ENCODE assay signal across 10 cellular contexts in genomic region chr11:65183201-65183891, GRCh38. TPM values are rescaled to one million over a fixed set of nuclear protein-coding genes. Genes with fewer than 3 reads are reported as not detected.
DNase-seq lines count a peak whose midpoint lies in the region; TF ChIP-seq lines count a peak whose summit lies in the region.
"Had no signal": no experiment of that assay in that cellular context is flagged by ENCODE, and none has a peak within 500 bp of the region (broad histone marks: within the 10 kb centered on the region; RNA-seq: fewer than 3 reads in every experiment).

No MANE protein-coding gene starts in this region.

- H3K4me3 ChIP-seq in iPS-11a (ENCODE audit: low read depth, low read length) (peak overlapping the region; percentile 74), spleen (peak overlapping the region in 3 of 8 donors; percentile 92 to 98 (median 97))

- H3K36me3 ChIP-seq in spleen: peaks cover 0 to 54% (median 29%) of the 10 kb centered on the region in 6 donors

- H3K27ac Mint-ChIP-seq in activated CD4-positive, alpha-beta memory T cell treated with anti-CD3 and anti-CD28 coated beads for 36 hours: no peak overlapping the region

- peak overlapping the region; percentile 25 for H3K4me3 Mint-ChIP-seq in activated CD4-positive, alpha-beta memory T cell treated with anti-CD3 and anti-CD28 coated beads for 36 hours

- H3K27ac ChIP-seq in spleen: peak overlapping the region in 5 of 8 donors; percentile 88 to 96 (median 93)

- H3K27me3 ChIP-seq in spleen (replicated peaks in 1 of 7): no peaks in the 10 kb centered on the region

- WGBS in spleen, 5 donors: 82 to 90% (median 85%) methylated on average over 17 to 19 of the region's 19 CpGs

- POLR2A ChIA-PET in activated CD4-positive, alpha-beta memory T cell treated with anti-CD3 and anti-CD28 coated beads for 36 hours (lab: Charles Lee): interaction anchor here (0.6 to 2.7 kb wide), 3 partner anchors 48 to 89 kb away, joined by 3 to 7 read pairs (median 4); partner anchors contain the start of gene POLA2

- DNase-seq in NCI-H510A treated with DMSO at 0.1 percent for 48 hours (lab: John Stamatoyannopoulos, UW) (peak; percentile 10), NCI-H510A (lab: John Stamatoyannopoulos, UW) (no peak), spleen (no peak), OCI-M2 (lab: John Stamatoyannopoulos, UW; ENCODE audit: unreplicated experiment) (no peak), NCI-H82 (lab: John Stamatoyannopoulos, UW) (no peak)
- DNase-seq in activated CD4-positive, alpha-beta memory T cell treated with anti-CD3 and anti-CD28 coated beads for 36 hours: peak; percentile 6
- DNase-seq in stimulated activated CD4-positive, alpha-beta T cell treated with anti-CD3 and anti-CD28 coated beads, Interleukin-4, amount 100 ng/mL, for 4 hours: no peak

- H3K27me3 Mint-ChIP-seq in activated CD4-positive, alpha-beta memory T cell treated with anti-CD3 and anti-CD28 coated beads for 36 hours: no peaks in the 10 kb centered on the region

- no peaks in the 10 kb centered on the region for H3K9me3 Mint-ChIP-seq in activated CD4-positive, alpha-beta memory T cell treated with anti-CD3 and anti-CD28 coated beads for 36 hours

- H3K4me1 ChIP-seq in spleen: peaks cover 21 to 63% (median 36%) of the 10 kb centered on the region in 6 donors

- CTCF ChIA-PET in activated CD4-positive, alpha-beta memory T cell treated with anti-CD3 and anti-CD28 coated beads for 36 hours (lab: Charles Lee): interaction anchor here (0.6 to 3.6 kb wide), 2 partner anchors 47 to 337 kb away, joined by 3 to 18 read pairs; no protein-coding TSS in a partner anchor

- H3K4me1 Mint-ChIP-seq in activated CD4-positive, alpha-beta memory T cell treated with anti-CD3 and anti-CD28 coated beads for 36 hours (ENCODE audit: low read depth): peaks cover 20% of the 10 kb centered on the region

- peaks cover 11% of the 10 kb centered on the region for H3K36me3 Mint-ChIP-seq in activated CD4-positive, alpha-beta memory T cell treated with anti-CD3 and anti-CD28 coated beads for 36 hours

- TF ChIP-seq POLR2A in spleen (IDR thresholded peaks at IDR 0.05): no peak

- H3K9me3 ChIP-seq in spleen: no peaks in the 10 kb centered on the region

- intact Hi-C loops in activated CD4-positive, alpha-beta memory T cell treated with anti-CD3 and anti-CD28 coated beads for 36 hours (cut with micrococcal nuclease): no loop called here
- intact Hi-C loops in spleen (cut with DNase I; ENCODE audit: low total_unique reads): loop anchor here (5.0 kb wide), 1 partner anchor 66 kb away; the partner anchor contains the start of gene ZNHIT2

- no peak for TF ChIP-seq CTCF in spleen (IDR thresholded peaks at IDR 0.05 in 8 of 11, conservative IDR thresholded peaks at IDR 0.05 in 3 of 11)

RNA-seq across cellular contexts. Expression of gene CAPN1, which starts 1.6 kb away (rescaled TPM):
- 100 to 1,000 TPM; 111 to 116 TPM for total RNA-seq in activated CD4-positive, alpha-beta memory T cell treated with anti-CD3 and anti-CD28 coated beads for 36 hours
- 100 to 1,000 TPM; 135 to 203 (median 161) TPM for total RNA-seq in spleen
- polyA plus RNA-seq in spleen: 100 to 1,000 TPM in 1 of 3 donors, 10 to 100 TPM in 2; 61.6 to 111 (median 73.3) TPM

RNA-seq across cellular contexts. Expression of gene SPDYC, which starts 13.3 kb away (rescaled TPM):
- not detected for total RNA-seq in activated CD4-positive, alpha-beta memory T cell treated with anti-CD3 and anti-CD28 coated beads for 36 hours
- total RNA-seq in spleen: not detected
- polyA plus RNA-seq in spleen: under 1 TPM in 1 of 3 donors, not detected in 2; 0.11 TPM
- total RNA-seq: H4, SK-MEL-5 had no signal

RNA-seq across cellular contexts. Expression of gene SYVN1, which starts 49.0 kb away (rescaled TPM):
- total RNA-seq in activated CD4-positive, alpha-beta memory T cell treated with anti-CD3 and anti-CD28 coated beads for 36 hours: 10 to 100 TPM; 24.5 to 26.2 TPM
- 100 to 1,000 TPM in 5 of 7 donors, 10 to 100 TPM in 2; 90.9 to 152 (median 110) TPM for total RNA-seq in spleen
- polyA plus RNA-seq in spleen: 10 to 100 TPM; 35.1 to 62.8 (median 53.6) TPM

Comparison
In these comparisons a context has a peak if more than half of its experiments do, and no peak if none do; other contexts are left out.
1. DNase-seq: peak in NCI-H510A treated with DMSO at 0.1 percent for 48 hours (single experiment) and activated CD4-positive, alpha-beta memory T cell treated with anti-CD3 and anti-CD28 coated beads for 36 hours (single experiment); none in NCI-H510A (single experiment), spleen (single experiment), OCI-M2 (single experiment), stimulated activated CD4-positive, alpha-beta T cell treated with anti-CD3 and anti-CD28 coated beads, Interleukin-4, amount 100 ng/mL, for 4 hours (0 of 2) and NCI-H82 (single experiment).